ENCODE assay signal across 8 cellular contexts in the genomic region with DNA sequence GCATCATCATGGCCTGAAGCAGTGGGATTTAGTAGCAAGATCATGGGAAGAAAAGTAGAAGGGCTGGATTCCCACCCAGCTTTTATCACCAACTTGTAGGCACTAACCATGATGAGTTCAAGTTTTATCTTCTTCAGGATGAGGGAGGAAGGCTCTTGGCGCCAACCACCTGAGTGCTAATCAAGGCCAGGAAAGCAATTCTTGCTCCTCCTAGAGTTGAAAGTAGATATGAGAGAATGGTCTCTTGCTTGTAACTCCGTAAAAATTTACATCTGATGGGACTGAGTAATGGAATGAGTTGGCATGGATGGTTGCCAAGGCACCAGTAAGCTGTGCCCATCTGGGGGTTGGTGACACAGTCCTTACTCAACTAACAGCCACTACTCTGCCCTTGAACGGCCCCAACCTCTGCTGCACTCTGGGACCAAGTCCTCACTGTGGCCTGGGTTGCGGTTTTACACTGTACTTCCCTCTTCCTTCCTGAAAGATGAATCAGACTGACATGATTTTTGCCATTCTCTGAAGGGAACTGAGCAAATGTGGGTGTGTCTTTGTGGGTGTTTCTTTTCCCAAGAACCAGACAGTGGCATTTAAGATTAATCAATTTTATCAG. TPM values are rescaled to one million over a fixed set of nuclear protein-coding genes. Genes with fewer than 3 reads are reported as not detected.
A peak's percentile ranks its signal among the peaks of the same experiment; 100 is the strongest.
DNase-seq lines count a peak whose midpoint lies in the region; ATAC-seq and TF ChIP-seq lines count a peak whose summit lies in the region.

No MANE protein-coding gene starts in this region.

- ATAC-seq in HG03571 (IDR thresholded peaks at IDR 0.05; ENCODE audit: unreplicated experiment) = no peak
- no peak for ATAC-seq in GM21619 (IDR thresholded peaks at IDR 0.05; ENCODE audit: unreplicated experiment)

- H3K4me3 ChIP-seq in astrocyte of the spinal cord (ENCODE audit: low read depth, low read length) (no peak overlapping the region), osteoblast (ENCODE audit: insufficient read depth, low read length) (no peak overlapping the region)

- in situ Hi-C loops in astrocyte of the spinal cord (cut with HindIII; ENCODE audit: low sequenced_read_pairs) = no loop called here

- no peak for TF ChIP-seq CTCF in astrocyte of the spinal cord (IDR thresholded peaks at IDR 0.05; ENCODE audit: low read depth, low read length)
- TF ChIP-seq CTCF in osteoblast (IDR thresholded peaks at IDR 0.05; ENCODE audit: extremely low read depth, low read depth, low read length) = peak; percentile 14

- H3K36me3 ChIP-seq in osteoblast (ENCODE audit: insufficient read depth, low read length) = no peaks in the 10 kb centered on the region

- H3K4me1 ChIP-seq in osteoblast (ENCODE audit: insufficient read depth, low read length) = peaks cover 13% of the 10 kb centered on the region

- no peak for TF ChIP-seq POLR2A in erythroblast (IDR thresholded peaks at IDR 0.05; ENCODE audit: low read length)

- peak; percentile 87 for DNase-seq in EL
- peak; percentile 76 for DNase-seq in SIG-M5 treated with dmso at 0.1 percent for 504 hours (lab: John Stamatoyannopoulos, UW; ENCODE audit: unreplicated experiment)
- DNase-seq in astrocyte of the spinal cord (ENCODE audit: low read depth, low spot score) = peak; percentile 77
- peak; percentile 85 for DNase-seq in osteoblast (ENCODE audit: insufficient read length, low spot score, missing footprints)
- DNase-seq in erythroblast (lab: John Stamatoyannopoulos, UW) = no peak
- DNase-seq in NCI-H2081 treated with DMSO at 0.1 percent for 48 hours (lab: John Stamatoyannopoulos, UW) = no peak

- peak overlapping the region; percentile 77 for H3K27ac ChIP-seq in osteoblast (ENCODE audit: low read depth, low read length)

- no peak overlapping the region for H2AFZ ChIP-seq in osteoblast (ENCODE audit: low read length)

- no peaks in the 10 kb centered on the region for H3K27me3 ChIP-seq in osteoblast (ENCODE audit: insufficient read depth, low read length)

- H4K20me1 ChIP-seq in osteoblast (ENCODE audit: insufficient read depth, low read length) = no peaks in the 10 kb centered on the region

- H3K79me2 ChIP-seq in osteoblast (ENCODE audit: insufficient read depth, low read length) = no peaks in the 10 kb centered on the region

- no peaks in the 10 kb centered on the region for H3K9me3 ChIP-seq in osteoblast (ENCODE audit: low read depth, low read length)

- peak overlapping the region; percentile 44 for H3K4me2 ChIP-seq in osteoblast (ENCODE audit: insufficient read depth, low read length)

RNA-seq across cellular contexts. Expression of gene NDP, which starts 39.4 kb away (rescaled TPM):
- 0.36 and 0.59 TPM in 2 replicates for total RNA-seq in osteoblast

Comparison
In these comparisons a context has a peak if more than half of its experiments do, and no peak if none do; other contexts are left out.
1. DNase-seq: peak in EL (single experiment), SIG-M5 treated with dmso at 0.1 percent for 504 hours (single experiment), astrocyte of the spinal cord (single experiment) and osteoblast (single experiment); none in erythroblast (0 of 2) and NCI-H2081 treated with DMSO at 0.1 percent for 48 hours (single experiment).